ENCODE assay signal across 13 cellular contexts in the genomic region with DNA sequence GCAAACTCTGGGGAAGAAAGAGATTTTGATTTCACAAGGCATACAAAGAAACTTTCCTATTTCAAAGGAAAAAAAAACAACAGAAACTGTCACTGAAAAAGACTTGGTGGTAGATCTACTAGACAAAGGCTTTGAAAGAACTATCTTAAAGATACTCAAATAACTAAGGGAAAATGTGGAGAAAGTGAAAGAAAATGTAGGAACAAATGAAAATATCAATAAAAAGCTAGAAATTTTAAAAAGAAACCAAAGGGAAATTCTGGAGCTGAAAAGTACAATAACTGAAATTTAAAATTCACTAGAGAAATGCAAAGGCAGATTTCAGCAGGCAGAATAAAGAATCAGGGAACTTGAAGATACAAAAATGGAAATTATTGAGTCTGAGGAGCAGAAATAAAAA. TPM values are rescaled to one million over a fixed set of nuclear protein-coding genes. Genes with fewer than 3 reads are reported as not detected.
"Had no signal": no experiment of that assay in that cellular context is flagged by ENCODE, and none has a peak within 500 bp of the region (broad histone marks: within the 10 kb centered on the region; RNA-seq: fewer than 3 reads in every experiment).

No MANE protein-coding gene starts in this region.

- H3K27me3 ChIP-seq: right atrium auricular region had no signal

- DNase-seq: heart left ventricle; hippocampal formation; naive thymus-derived CD4-positive, alpha-beta T cell; nephron progenitor cell; posterior cingulate gyrus; small intestine; stimulated activated CD4-positive, alpha-beta T cell treated with anti-CD3 and anti-CD28 coated beads, Interleukin-2, amount 100 ng/mL, for 48 hours; stimulated activated naive CD4-positive, alpha-beta T cell treated with Interleukin-2 at 50 U/mL for 16 hours; trophoblast cell had no signal

- H3K27ac ChIP-seq: right atrium auricular region had no signal

- H3K36me3 ChIP-seq: right atrium auricular region had no signal

- ATAC-seq: heart left ventricle; naive thymus-derived CD4-positive, alpha-beta T cell had no signal

- H3K4me3 ChIP-seq: heart left ventricle, right atrium auricular region had no signal

RNA-seq across cellular contexts. Expression of gene FTCD, which starts 51.3 kb away (rescaled TPM):
- total RNA-seq: lung microvascular endothelial cell, omental fat pad, pulmonary artery endothelial cell had no signal
- polyA plus RNA-seq: naive thymus-derived CD4-positive, alpha-beta T cell had no signal
